8 cellular contexts compared by ENCODE assay signal in genomic region chr5:119269061-119269579, GRCh38.
DNase-seq lines count a peak whose midpoint lies in the region; ATAC-seq, FAIRE-seq and TF ChIP-seq lines count a peak whose summit lies in the region.

No MANE protein-coding gene starts in this region.

- CTCF ChIA-PET in BJ (lab: Yijun Ruan, JAX) (interaction anchor here (1.0 to 2.2 kb wide), 6 partner anchors 42 to 247 kb away, joined by 3 to 16 read pairs (median 4); no protein-coding TSS in a partner anchor), RWPE1 (lab: Yijun Ruan, JAX) (interaction anchor here (0.6 kb wide), 1 partner anchor 282 kb away, joined by 3 read pairs; no protein-coding TSS in a partner anchor), MCF 10A (lab: Yijun Ruan, JAX) (interaction anchor here (0.5 to 8.8 kb wide), 18 partner anchors 12 to 1093 kb away, joined by 3 to 100 read pairs (median 4); partner anchors contain the start of gene DTWD2)

- peak overlapping the region; percentile 89 for H3K27ac ChIP-seq in RWPE1

- TF ChIP-seq POLR2A in GM12892 (IDR thresholded peaks at IDR 0.05; ENCODE audit: low read depth, low read length), result no peak

- no peaks in the 10 kb centered on the region for H3K9me3 Mint-ChIP-seq in MCF 10A (ENCODE audit: unreplicated experiment)
- H3K9me3 Mint-ChIP-seq in stimulated activated effector memory CD8-positive, alpha-beta T cell treated with anti-CD3 and anti-CD28 coated beads, Interleukin-12 subunit alpha, Interleukin-12 subunit beta, amount 100 ng/mL, for 72 hours, result no peaks in the 10 kb centered on the region

- POLR2A ChIA-PET in BJ (lab: Charles Lee) (no interaction called here), RWPE1 (lab: Yijun Ruan, JAX; ENCODE audit: low non-redundant PET) (interaction anchor here (0.5 to 1.5 kb wide), 4 partner anchors 13 to 96 kb away, joined by 3 to 17 read pairs (median 4); no protein-coding TSS in a partner anchor), MCF 10A (lab: Yijun Ruan, JAX) (interaction anchor here (0.8 to 6.1 kb wide), 29 partner anchors 8 to 285 kb away, joined by 3 to 117 read pairs (median 8); partner anchors contain the start of genes DMXL1, HSD17B4 and TNFAIP8)

- H3K4me1 Mint-ChIP-seq in MCF 10A (ENCODE audit: insufficient read depth, unreplicated experiment), result peaks cover 23% of the 10 kb centered on the region
- peaks cover 61% of the 10 kb centered on the region for H3K4me1 Mint-ChIP-seq in stimulated activated effector memory CD8-positive, alpha-beta T cell treated with anti-CD3 and anti-CD28 coated beads, Interleukin-12 subunit alpha, Interleukin-12 subunit beta, amount 100 ng/mL, for 72 hours

- intact Hi-C loops in MCF 10A (cut with micrococcal nuclease), result loop anchor here (2.0 to 10.0 kb wide), 3 partner anchors 34 to 282 kb away; partner anchors contain the start of gene DTWD2

- ATAC-seq in GM18907 (IDR thresholded peaks at IDR 0.05; ENCODE audit: unreplicated experiment), result peak; percentile 11
- peak; percentile 5 for ATAC-seq in HG03342 (IDR thresholded peaks at IDR 0.05; ENCODE audit: unreplicated experiment)
- peak; percentile 38 for ATAC-seq in stimulated activated effector memory CD8-positive, alpha-beta T cell treated with anti-CD3 and anti-CD28 coated beads, Interleukin-12 subunit alpha, Interleukin-12 subunit beta, amount 100 ng/mL, for 72 hours

- DNase-seq in BJ (ENCODE audit: low read depth) (no peak), RWPE1 (ENCODE audit: low spot score) (peak; percentile 35), MCF 10A (ENCODE audit: unreplicated experiment) (peak; percentile 51), kidney glomerular epithelial cell (lab: John Stamatoyannopoulos, UW) (peak; percentile 40), GM12892 (ENCODE audit: insufficient read length) (no peak)
- DNase-seq in stimulated activated effector memory CD8-positive, alpha-beta T cell treated with anti-CD3 and anti-CD28 coated beads, Interleukin-12 subunit alpha, Interleukin-12 subunit beta, amount 100 ng/mL, for 72 hours (ENCODE audit: low spot score in 2 of 2), result peak in 1 of 2 donors; percentile 74

- H3K27me3 Mint-ChIP-seq in MCF 10A (ENCODE audit: insufficient read depth, unreplicated experiment), result no peaks in the 10 kb centered on the region

- peak overlapping the region; percentile 86 for H3K4me3 Mint-ChIP-seq in MCF 10A (ENCODE audit: unreplicated experiment)
- peak overlapping the region; percentile 95 for H3K4me3 Mint-ChIP-seq in stimulated activated effector memory CD8-positive, alpha-beta T cell treated with anti-CD3 and anti-CD28 coated beads, Interleukin-12 subunit alpha, Interleukin-12 subunit beta, amount 100 ng/mL, for 72 hours

- no peaks in the 10 kb centered on the region for H3K36me3 ChIP-seq in BJ (ENCODE audit: control insufficient read depth, insufficient read depth, low read length)

- BruUV-seq in MCF 10A (replicated peaks; lab: Mats Ljungman, UMichigan), result TSS peak; percentile 49

- no peaks in the 10 kb centered on the region; the same call in 1 of the 2 replicates for H3K27me3 ChIP-seq in BJ (ENCODE audit: control insufficient read depth, insufficient read depth, low read length)

- TF ChIP-seq CTCF in BJ (IDR thresholded peaks at IDR 0.05; ENCODE audit: insufficient read depth, low read depth, low read length) (no peak), RWPE1 (conservative IDR thresholded peaks at IDR 0.05; ENCODE audit: low read depth) (no peak), MCF 10A (IDR thresholded peaks at IDR 0.05; ENCODE audit: unreplicated experiment) (no peak)

- peaks cover 7% of the 10 kb centered on the region for H3K36me3 Mint-ChIP-seq in MCF 10A (ENCODE audit: insufficient read depth, unreplicated experiment)
- H3K36me3 Mint-ChIP-seq in stimulated activated effector memory CD8-positive, alpha-beta T cell treated with anti-CD3 and anti-CD28 coated beads, Interleukin-12 subunit alpha, Interleukin-12 subunit beta, amount 100 ng/mL, for 72 hours, result peaks cover 22% of the 10 kb centered on the region

- peak overlapping the region; percentile 75 for H3K4me3 ChIP-seq in BJ (ENCODE audit: low read depth, low read length)

- H3K27ac Mint-ChIP-seq in MCF 10A (ENCODE audit: low read depth, unreplicated experiment), result peak overlapping the region; percentile 81
- peak overlapping the region; percentile 93 for H3K27ac Mint-ChIP-seq in stimulated activated effector memory CD8-positive, alpha-beta T cell treated with anti-CD3 and anti-CD28 coated beads, Interleukin-12 subunit alpha, Interleukin-12 subunit beta, amount 100 ng/mL, for 72 hours

- no peak for FAIRE-seq in GM12892 (lab: Jason Lieb, UNC)

Comparison
In these comparisons a context has a peak if more than half of its experiments do, and no peak if none do; other contexts are left out.
1. DNase-seq: peak in RWPE1 (single experiment), MCF 10A (single experiment) and kidney glomerular epithelial cell (single experiment); none in BJ (single experiment) and GM12892 (single experiment).
2. Peak in every context shown above with its lines, with median percentiles within 50 percentile points of each other: ATAC-seq.